In genomic region chr6:43807228-43808061, GRCh38 we compare ENCODE assay signal across 10 cellular contexts. TPM values are rescaled to one million over a fixed set of nuclear protein-coding genes. Genes with fewer than 3 reads are reported as not detected.
DNase-seq lines count a peak whose midpoint lies in the region; ATAC-seq and TF ChIP-seq lines count a peak whose summit lies in the region.
"Had no signal": no experiment of that assay in that cellular context is flagged by ENCODE, and none has a peak within 500 bp of the region (broad histone marks: within the 10 kb centered on the region; RNA-seq: fewer than 3 reads in every experiment).

No MANE protein-coding gene starts in this region.

- in situ Hi-C loops in GM13976 (cut with MboI; ENCODE audit: low sequenced_read_pairs, unreplicated experiment) = no loop called here

- no peaks in the 10 kb centered on the region for H3K9me2 ChIP-seq in GM23338 (ENCODE audit: insufficient read depth)

- H3K4me1 ChIP-seq in GM23338 (ENCODE audit: insufficient read depth) (no peaks in the 10 kb centered on the region), foreskin keratinocyte (no peaks in the 10 kb centered on the region)
- H3K4me1 ChIP-seq: prostate gland had no signal

- ATAC-seq in GM23338 = peak; percentile 55
- ATAC-seq in foreskin keratinocyte = peak; percentile 47
- ATAC-seq: T-helper 17 cell had no signal

- H3K4me3 Mint-ChIP-seq in GM23338 = no peak overlapping the region
- H3K4me3 Mint-ChIP-seq: T-helper 17 cell had no signal

- no peaks in the 10 kb centered on the region for H4K20me1 ChIP-seq in GM23338 (replicated peaks; ENCODE audit: insufficient read depth)

- no peaks in the 10 kb centered on the region for H3K9me3 Mint-ChIP-seq in GM23338

- H3K79me2 ChIP-seq in GM23338 (replicated peaks; ENCODE audit: insufficient read depth) = no peaks in the 10 kb centered on the region

- H3K36me3 Mint-ChIP-seq in GM23338 (ENCODE audit: low read depth) = no peaks in the 10 kb centered on the region

- no peak overlapping the region for H3K4me2 ChIP-seq in GM23338

- 0 out of 2 replicates have a peak overlapping the region, but pooled peaks have one; percentile 59 for H2AFZ ChIP-seq in GM23338

- no peak for TF ChIP-seq CTCF in GM23338 (conservative IDR thresholded peaks at IDR 0.05; ENCODE audit: low read depth in 2 of 2)
- TF ChIP-seq CTCF in foreskin keratinocyte (conservative IDR thresholded peaks at IDR 0.05) = no peak
- TF ChIP-seq CTCF in GM13976 (IDR thresholded peaks at IDR 0.05; ENCODE audit: borderline replicate concordance, control extremely low read depth, extremely low read depth, insufficient read depth, missing control alignments) = no peak

- H3K27me3 ChIP-seq in GM23338 (ENCODE audit: insufficient read depth) = no peaks in the 10 kb centered on the region
- peaks cover 14% of the 10 kb centered on the region for H3K27me3 ChIP-seq in foreskin keratinocyte

- peaks cover 2% of the 10 kb centered on the region; the same call in 2 of the 3 replicates for H3K4me1 Mint-ChIP-seq in GM23338

- no peaks in the 10 kb centered on the region for H3K36me3 ChIP-seq in GM23338 (ENCODE audit: insufficient read depth)
- H3K36me3 ChIP-seq: prostate gland had no signal

- no peak for DNase-seq in GM23338 (ENCODE audit: low spot score)
- DNase-seq in OCI-M1 (lab: John Stamatoyannopoulos, UW) = peak; percentile 85
- peak; percentile 33 to 47 for DNase-seq in foreskin keratinocyte
- peak; percentile 39 for DNase-seq in renal cortical epithelial cell (ENCODE audit: low read depth)
- no peak for DNase-seq in GM13976 (ENCODE audit: low spot score)
- DNase-seq in occipital lobe (lab: John Stamatoyannopoulos, UW) = no peak
- DNase-seq in NCI-H446 treated with DMSO at 0.1 percent for 48 hours (lab: John Stamatoyannopoulos, UW) = no peak
- DNase-seq: NCI-H226, T-helper 17 cell had no signal

- no peak overlapping the region for H3K27ac Mint-ChIP-seq in GM23338
- H3K27ac Mint-ChIP-seq: T-helper 17 cell had no signal

- H3K27me3 Mint-ChIP-seq in GM23338 (ENCODE audit: insufficient read depth, low read depth, poor library complexity) = peaks cover 2% of the 10 kb centered on the region

- no peak overlapping the region for H3K4me3 ChIP-seq in GM23338
- H3K4me3 ChIP-seq: prostate gland had no signal

- no peaks in the 10 kb centered on the region for H3F3A ChIP-seq in GM23338 (replicated peaks; ENCODE audit: low read depth)

- H3K27ac ChIP-seq in GM23338 (ENCODE audit: low read depth) (no peak overlapping the region), foreskin keratinocyte (no peak overlapping the region)
- H3K27ac ChIP-seq: prostate gland had no signal

TF ChIP-seq in GM23338, 12 proteins besides CTCF, POLR2A, EP300 and RAD21 (continues in another document):
- TF ChIP-seq EZH2phosphoT487 (IDR thresholded peaks at IDR 0.05; ENCODE audit: unreplicated experiment) (no peak), ETS1 (IDR thresholded peaks at IDR 0.05) (no peak), ZNF114 (CRISPR knock-in tag; IDR thresholded peaks at IDR 0.05) (no peak), ZNF331 (CRISPR knock-in tag; IDR thresholded peaks at IDR 0.05; ENCODE audit: low read depth) (no peak)
- TF ChIP-seq, protein P1, sequence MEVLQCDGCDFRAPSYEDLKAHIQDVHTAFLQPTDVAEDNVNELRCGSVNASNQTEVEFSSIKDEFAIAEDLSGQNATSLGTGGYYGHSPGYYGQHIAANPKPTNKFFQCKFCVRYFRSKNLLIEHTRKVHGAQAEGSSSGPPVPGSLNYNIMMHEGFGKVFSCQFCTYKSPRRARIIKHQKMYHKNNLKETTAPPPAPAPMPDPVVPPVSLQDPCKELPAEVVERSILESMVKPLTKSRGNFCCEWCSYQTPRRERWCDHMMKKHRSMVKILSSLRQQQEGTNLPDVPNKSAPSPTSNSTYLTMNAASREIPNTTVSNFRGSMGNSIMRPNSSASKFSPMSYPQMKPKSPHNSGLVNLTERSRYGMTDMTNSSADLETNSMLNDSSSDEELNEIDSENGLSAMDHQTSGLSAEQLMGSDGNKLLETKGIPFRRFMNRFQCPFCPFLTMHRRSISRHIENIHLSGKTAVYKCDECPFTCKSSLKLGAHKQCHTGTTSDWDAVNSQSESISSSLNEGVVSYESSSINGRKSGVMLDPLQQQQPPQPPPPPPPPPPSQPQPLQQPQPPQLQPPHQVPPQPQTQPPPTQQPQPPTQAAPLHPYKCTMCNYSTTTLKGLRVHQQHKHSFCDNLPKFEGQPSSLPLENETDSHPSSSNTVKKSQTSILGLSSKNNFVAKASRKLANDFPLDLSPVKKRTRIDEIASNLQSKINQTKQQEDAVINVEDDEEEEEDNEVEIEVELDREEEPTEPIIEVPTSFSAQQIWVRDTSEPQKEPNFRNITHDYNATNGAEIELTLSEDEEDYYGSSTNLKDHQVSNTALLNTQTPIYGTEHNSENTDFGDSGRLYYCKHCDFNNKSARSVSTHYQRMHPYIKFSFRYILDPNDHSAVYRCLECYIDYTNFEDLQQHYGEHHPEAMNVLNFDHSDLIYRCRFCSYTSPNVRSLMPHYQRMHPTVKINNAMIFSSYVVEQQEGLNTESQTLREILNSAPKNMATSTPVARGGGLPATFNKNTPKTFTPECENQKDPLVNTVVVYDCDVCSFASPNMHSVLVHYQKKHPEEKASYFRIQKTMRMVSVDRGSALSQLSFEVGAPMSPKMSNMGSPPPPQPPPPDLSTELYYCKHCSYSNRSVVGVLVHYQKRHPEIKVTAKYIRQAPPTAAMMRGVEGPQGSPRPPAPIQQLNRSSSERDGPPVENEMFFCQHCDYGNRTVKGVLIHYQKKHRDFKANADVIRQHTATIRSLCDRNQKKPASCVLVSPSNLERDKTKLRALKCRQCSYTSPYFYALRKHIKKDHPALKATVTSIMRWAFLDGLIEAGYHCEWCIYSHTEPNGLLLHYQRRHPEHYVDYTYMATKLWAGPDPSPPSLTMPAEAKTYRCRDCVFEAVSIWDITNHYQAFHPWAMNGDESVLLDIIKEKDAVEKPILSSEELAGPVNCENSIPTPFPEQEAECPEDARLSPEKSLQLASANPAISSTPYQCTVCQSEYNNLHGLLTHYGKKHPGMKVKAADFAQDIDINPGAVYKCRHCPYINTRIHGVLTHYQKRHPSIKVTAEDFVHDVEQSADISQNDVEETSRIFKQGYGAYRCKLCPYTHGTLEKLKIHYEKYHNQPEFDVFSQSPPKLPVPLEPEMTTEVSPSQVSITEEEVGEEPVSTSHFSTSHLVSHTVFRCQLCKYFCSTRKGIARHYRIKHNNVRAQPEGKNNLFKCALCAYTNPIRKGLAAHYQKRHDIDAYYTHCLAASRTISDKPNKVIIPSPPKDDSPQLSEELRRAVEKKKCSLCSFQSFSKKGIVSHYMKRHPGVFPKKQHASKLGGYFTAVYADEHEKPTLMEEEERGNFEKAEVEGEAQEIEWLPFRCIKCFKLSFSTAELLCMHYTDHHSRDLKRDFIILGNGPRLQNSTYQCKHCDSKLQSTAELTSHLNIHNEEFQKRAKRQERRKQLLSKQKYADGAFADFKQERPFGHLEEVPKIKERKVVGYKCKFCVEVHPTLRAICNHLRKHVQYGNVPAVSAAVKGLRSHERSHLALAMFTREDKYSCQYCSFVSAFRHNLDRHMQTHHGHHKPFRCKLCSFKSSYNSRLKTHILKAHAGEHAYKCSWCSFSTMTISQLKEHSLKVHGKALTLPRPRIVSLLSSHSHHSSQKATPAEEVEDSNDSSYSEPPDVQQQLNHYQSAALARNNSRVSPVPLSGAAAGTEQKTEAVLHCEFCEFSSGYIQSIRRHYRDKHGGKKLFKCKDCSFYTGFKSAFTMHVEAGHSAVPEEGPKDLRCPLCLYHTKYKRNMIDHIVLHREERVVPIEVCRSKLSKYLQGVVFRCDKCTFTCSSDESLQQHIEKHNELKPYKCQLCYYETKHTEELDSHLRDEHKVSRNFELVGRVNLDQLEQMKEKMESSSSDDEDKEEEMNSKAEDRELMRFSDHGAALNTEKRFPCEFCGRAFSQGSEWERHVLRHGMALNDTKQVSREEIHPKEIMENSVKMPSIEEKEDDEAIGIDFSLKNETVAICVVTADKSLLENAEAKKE (CRISPR knock-in tag; IDR thresholded peaks at IDR 0.05) = no peak
- TF ChIP-seq, protein P2, sequence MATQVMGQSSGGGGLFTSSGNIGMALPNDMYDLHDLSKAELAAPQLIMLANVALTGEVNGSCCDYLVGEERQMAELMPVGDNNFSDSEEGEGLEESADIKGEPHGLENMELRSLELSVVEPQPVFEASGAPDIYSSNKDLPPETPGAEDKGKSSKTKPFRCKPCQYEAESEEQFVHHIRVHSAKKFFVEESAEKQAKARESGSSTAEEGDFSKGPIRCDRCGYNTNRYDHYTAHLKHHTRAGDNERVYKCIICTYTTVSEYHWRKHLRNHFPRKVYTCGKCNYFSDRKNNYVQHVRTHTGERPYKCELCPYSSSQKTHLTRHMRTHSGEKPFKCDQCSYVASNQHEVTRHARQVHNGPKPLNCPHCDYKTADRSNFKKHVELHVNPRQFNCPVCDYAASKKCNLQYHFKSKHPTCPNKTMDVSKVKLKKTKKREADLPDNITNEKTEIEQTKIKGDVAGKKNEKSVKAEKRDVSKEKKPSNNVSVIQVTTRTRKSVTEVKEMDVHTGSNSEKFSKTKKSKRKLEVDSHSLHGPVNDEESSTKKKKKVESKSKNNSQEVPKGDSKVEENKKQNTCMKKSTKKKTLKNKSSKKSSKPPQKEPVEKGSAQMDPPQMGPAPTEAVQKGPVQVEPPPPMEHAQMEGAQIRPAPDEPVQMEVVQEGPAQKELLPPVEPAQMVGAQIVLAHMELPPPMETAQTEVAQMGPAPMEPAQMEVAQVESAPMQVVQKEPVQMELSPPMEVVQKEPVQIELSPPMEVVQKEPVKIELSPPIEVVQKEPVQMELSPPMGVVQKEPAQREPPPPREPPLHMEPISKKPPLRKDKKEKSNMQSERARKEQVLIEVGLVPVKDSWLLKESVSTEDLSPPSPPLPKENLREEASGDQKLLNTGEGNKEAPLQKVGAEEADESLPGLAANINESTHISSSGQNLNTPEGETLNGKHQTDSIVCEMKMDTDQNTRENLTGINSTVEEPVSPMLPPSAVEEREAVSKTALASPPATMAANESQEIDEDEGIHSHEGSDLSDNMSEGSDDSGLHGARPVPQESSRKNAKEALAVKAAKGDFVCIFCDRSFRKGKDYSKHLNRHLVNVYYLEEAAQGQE (IDR thresholded peaks at IDR 0.05; ENCODE audit: unreplicated experiment) = no peak

RNA-seq across cellular contexts. Expression of gene VEGFA, which starts 37.4 kb away (rescaled TPM):
- total RNA-seq in GM23338 (2014; rRNA removed; shearing (Covaris generic)) = 55.9 and 61.1 TPM in 2 replicates
- polyA plus RNA-seq in GM23338 (2016; fragmentation: Nextera tagmentation; extraction: Ambion mirVana) (10.9 and 13.3 TPM in 2 replicates), foreskin keratinocyte (42.5 and 48.3 TPM in 2 replicates)
- total RNA-seq in foreskin keratinocyte (88.6 and 89.7 TPM in 2 replicates), renal cortical epithelial cell (121 and 249 TPM in 2 replicates), occipital lobe (32.3 TPM)

Comparison
In these comparisons a context has a peak if more than half of its experiments do, and no peak if none do; other contexts are left out.
1. DNase-seq: peak in OCI-M1 (single experiment), foreskin keratinocyte (2 of 2) and renal cortical epithelial cell (single experiment); none in GM23338 (single experiment), GM13976 (single experiment), occipital lobe (single experiment) and NCI-H446 treated with DMSO at 0.1 percent for 48 hours (single experiment).